ENCODE assay signal across 13 cellular contexts in genomic region chr1:51044834-51045233, GRCh38. TPM values are rescaled to one million over a fixed set of nuclear protein-coding genes. Genes with fewer than 3 reads are reported as not detected.
DNase-seq lines count a peak whose midpoint lies in the region; ATAC-seq and TF ChIP-seq lines count a peak whose summit lies in the region.
"Had no signal": no experiment of that assay in that cellular context is flagged by ENCODE, and none has a peak within 500 bp of the region (broad histone marks: within the 10 kb centered on the region; RNA-seq: fewer than 3 reads in every experiment).

No MANE protein-coding gene starts in this region.

- DNase-seq in CD1c-positive myeloid dendritic cell (ENCODE audit: extremely low spot score) = peak; percentile 9
- DNase-seq in GM23248 = peak; percentile 62
- peak; percentile 20 for DNase-seq in inferior parietal cortex (ENCODE audit: extremely low spot score)
- no peak for DNase-seq in SKM-1 treated with dmso at 0.1 percent for 144 hours (lab: John Stamatoyannopoulos, UW; ENCODE audit: unreplicated experiment)
- DNase-seq in T-helper 1 cell = no peak
- DNase-seq: esophagus squamous epithelium; Right ventricle myocardium superior; stimulated activated CD4-positive, alpha-beta T cell treated with anti-CD3 and anti-CD28 coated beads, Interleukin-4, amount 100 ng/mL, for 4 hours had no signal

- H3K4me2 ChIP-seq in GM23248 (ENCODE audit: unreplicated experiment) = no peak overlapping the region
- no peak overlapping the region for H3K4me2 ChIP-seq in SU-DHL-6 (ENCODE audit: low read depth, low read length, poor library complexity, severe bottlenecking)
- H3K4me2 ChIP-seq: GM23338 had no signal

- H3F3A ChIP-seq in GM23248 (ENCODE audit: insufficient read depth) (no peaks in the 10 kb centered on the region), SU-DHL-6 (ENCODE audit: insufficient read depth) (no peaks in the 10 kb centered on the region)

- in situ Hi-C loops in GM23248 (cut with MboI) = no loop called here

- WGBS in GM23248 (ENCODE audit: low coverage in 1 of 2, low lambda C conversion rate in 2 of 2, missing lambda C conversion rate in 2 of 2), 2 experiments = 6% methylated on average over 4 of the region's 4 CpGs

- H3K4me3 ChIP-seq in GM23248 = no peak overlapping the region
- H3K4me3 ChIP-seq in SU-DHL-6 (ENCODE audit: insufficient read depth, low read length, poor library complexity, severe bottlenecking) = no peak overlapping the region
- H3K4me3 ChIP-seq: esophagus squamous epithelium, GM23338, vagina had no signal

- H3K79me2 ChIP-seq in GM23248 (ENCODE audit: insufficient read depth) = no peaks in the 10 kb centered on the region
- H3K79me2 ChIP-seq in SU-DHL-6 (ENCODE audit: insufficient read depth, low read length) = no peaks in the 10 kb centered on the region

- H3K36me3 ChIP-seq in GM23248 (ENCODE audit: low read depth) (no peaks in the 10 kb centered on the region), SU-DHL-6 (ENCODE audit: low read length) (no peaks in the 10 kb centered on the region)
- H3K36me3 ChIP-seq: esophagus squamous epithelium, vagina had no signal

- H3K9me3 ChIP-seq in GM23248 (ENCODE audit: low read depth) (no peaks in the 10 kb centered on the region), SU-DHL-6 (ENCODE audit: insufficient read depth, low read length) (no peaks in the 10 kb centered on the region)
- H3K9me3 ChIP-seq: esophagus squamous epithelium, vagina had no signal

- H3K27ac ChIP-seq in GM23248 (no peak overlapping the region), SU-DHL-6 (ENCODE audit: low read depth, low read length) (no peak overlapping the region)
- H3K27ac ChIP-seq: esophagus squamous epithelium, vagina had no signal

- no peaks in the 10 kb centered on the region for H3K4me1 ChIP-seq in GM23248 (ENCODE audit: insufficient read depth)
- H3K4me1 ChIP-seq: esophagus squamous epithelium, vagina had no signal

- H2AFZ ChIP-seq in GM23248 (no peak overlapping the region), SU-DHL-6 (ENCODE audit: low read depth, low read length, severe bottlenecking) (no peak overlapping the region)
- H2AFZ ChIP-seq: GM23338 had no signal

- H3K27me3 ChIP-seq in GM23248 (replicated peaks; ENCODE audit: insufficient read depth) (no peaks in the 10 kb centered on the region), SU-DHL-6 (ENCODE audit: low read length) (no peaks in the 10 kb centered on the region)
- H3K27me3 ChIP-seq: esophagus squamous epithelium, vagina had no signal

- ATAC-seq in HG03159 (IDR thresholded peaks at IDR 0.05; ENCODE audit: unreplicated experiment) = no peak
- ATAC-seq in HG02571 (IDR thresholded peaks at IDR 0.05; ENCODE audit: unreplicated experiment) = no peak
- ATAC-seq: GM23338 had no signal

- H3K9me2 ChIP-seq in GM23248 (ENCODE audit: insufficient read depth) = no peaks in the 10 kb centered on the region
- H3K9me2 ChIP-seq in SU-DHL-6 (replicated peaks; ENCODE audit: insufficient read depth, low read length) = no peaks in the 10 kb centered on the region

- H4K20me1 ChIP-seq in GM23248 (ENCODE audit: insufficient read depth) (no peaks in the 10 kb centered on the region), SU-DHL-6 (ENCODE audit: low read depth, low read length) (no peaks in the 10 kb centered on the region)

- peak; percentile 50 for TF ChIP-seq CTCF in SU-DHL-6 (IDR thresholded peaks at IDR 0.05; ENCODE audit: insufficient read depth, low read length, poor library complexity, severe bottlenecking)

- no peak overlapping the region for H3K9ac ChIP-seq in GM23248
- H3K9ac ChIP-seq in SU-DHL-6 (ENCODE audit: low read length) = no peak overlapping the region

RNA-seq across cellular contexts. Expression of gene C1orf185, which starts 57.2 kb away (rescaled TPM):
- total RNA-seq in GM23248 (2014; rRNA removed; shearing (Covaris generic)) = not detected in 2 replicates
- not detected in 2 replicates for polyA plus RNA-seq in GM23248 (2016; fragmentation: Nextera tagmentation; extraction: Ambion mirVana)
- total RNA-seq: esophagus squamous epithelium, GM23338, Right ventricle myocardium superior, vagina had no signal
- polyA plus RNA-seq: GM23338 had no signal

Comparison
In these comparisons a context has a peak if more than half of its experiments do, and no peak if none do; other contexts are left out.
1. DNase-seq: peak in CD1c-positive myeloid dendritic cell (single experiment), GM23248 (single experiment) and inferior parietal cortex (single experiment); none in SKM-1 treated with dmso at 0.1 percent for 144 hours (single experiment) and T-helper 1 cell (0 of 5).